8 cellular contexts compared by ENCODE assay signal in genomic region chr10:80472234-80473095, GRCh38. TPM values are rescaled to one million over a fixed set of nuclear protein-coding genes. Genes with fewer than 3 reads are reported as not detected.
DNase-seq lines count a peak whose midpoint lies in the region; ATAC-seq and TF ChIP-seq lines count a peak whose summit lies in the region.

No MANE protein-coding gene starts in this region.

- no peaks in the 10 kb centered on the region for H3K27me3 ChIP-seq in naive thymus-derived CD4-positive, alpha-beta T cell (ENCODE audit: control insufficient read depth in 2 of 2, insufficient read depth in 2 of 2, low read length in 2 of 2)
- no peaks in the 10 kb centered on the region for H3K27me3 ChIP-seq in hepatocyte

- H3K4me3 Mint-ChIP-seq in Calu3 (ENCODE audit: low read depth, unreplicated experiment): no peak overlapping the region
- peak overlapping the region; percentile 69 to 98 (median 84) for H3K4me3 Mint-ChIP-seq in naive thymus-derived CD4-positive, alpha-beta T cell

- H3K27me3 Mint-ChIP-seq in Calu3 (ENCODE audit: unreplicated experiment): no peaks in the 10 kb centered on the region
- H3K27me3 Mint-ChIP-seq in naive thymus-derived CD4-positive, alpha-beta T cell: no peaks in the 10 kb centered on the region

- H4K20me1 ChIP-seq in hepatocyte (ENCODE audit: insufficient read depth, poor library complexity, severe bottlenecking): peaks cover 62% of the 10 kb centered on the region

- H3K27ac Mint-ChIP-seq in Calu3 (ENCODE audit: unreplicated experiment): peak overlapping the region; percentile 50
- H3K27ac Mint-ChIP-seq in naive thymus-derived CD4-positive, alpha-beta T cell: peak overlapping the region; percentile 84 to 99 (median 92)

- BruUV-seq in Calu3 (replicated peaks; lab: Mats Ljungman, UMichigan): no TSS peak

- TF ChIP-seq CTCF in Calu3 (IDR thresholded peaks at IDR 0.05; ENCODE audit: unreplicated experiment) (no peak), hepatocyte (IDR thresholded peaks at IDR 0.05; ENCODE audit: poor library complexity) (no peak)

- intact Hi-C loops in Calu3 (cut with micrococcal nuclease; ENCODE audit: unreplicated experiment): no loop called here
- intact Hi-C loops in naive thymus-derived CD4-positive, alpha-beta T cell (cut with micrococcal nuclease): loop anchor here (1.0 to 2.0 kb wide), 4 partner anchors 7 to 17 kb away; no protein-coding TSS in a partner anchor

- H3K79me2 ChIP-seq in hepatocyte: peaks cover 100% of the 10 kb centered on the region

- peak overlapping the region; percentile 84 for H3K27ac ChIP-seq in naive thymus-derived CD4-positive, alpha-beta T cell (ENCODE audit: low read depth, low read length)
- no peak overlapping the region for H3K27ac ChIP-seq in hepatocyte

- peak; percentile 87 for ATAC-seq in GM19438 (IDR thresholded peaks at IDR 0.05; ENCODE audit: low read depth, unreplicated experiment)
- ATAC-seq in HG03432 (IDR thresholded peaks at IDR 0.05; ENCODE audit: unreplicated experiment): peak; percentile 95
- peak; percentile 75 for ATAC-seq in naive thymus-derived CD4-positive, alpha-beta T cell

- CTCF ChIA-PET in Calu3 (lab: Charles Lee): interaction anchor here (0.5 to 2.6 kb wide), 5 partner anchors 12 to 986 kb away, joined by 3 to 11 read pairs (median 5); no protein-coding TSS in a partner anchor
- CTCF ChIA-PET in naive thymus-derived CD4-positive, alpha-beta T cell (lab: Charles Lee): interaction anchor here (1.3 to 39.2 kb wide), 4 partner anchors 12 to 33 kb away, joined by 3 to 839 read pairs (median 12); no protein-coding TSS in a partner anchor

- peaks cover 74% of the 10 kb centered on the region for H3K4me1 Mint-ChIP-seq in Calu3 (ENCODE audit: low read depth, unreplicated experiment)
- peaks cover 64 to 98% (median 88%) of the 10 kb centered on the region in 7 donors for H3K4me1 Mint-ChIP-seq in naive thymus-derived CD4-positive, alpha-beta T cell

- H3K9me3 Mint-ChIP-seq in Calu3 (ENCODE audit: low read depth, unreplicated experiment): no peaks in the 10 kb centered on the region
- peaks cover 0 to 4% (median 0%) of the 10 kb centered on the region in 11 donors for H3K9me3 Mint-ChIP-seq in naive thymus-derived CD4-positive, alpha-beta T cell

- H3K4me3 ChIP-seq in naive thymus-derived CD4-positive, alpha-beta T cell (ENCODE audit: low read length): peak overlapping the region; percentile 46
- H3K4me3 ChIP-seq in hepatocyte: no peak overlapping the region

- DNase-seq in Calu3 (no peak), amniotic epithelial cell (ENCODE audit: low read depth) (peak; percentile 94), hepatocyte (ENCODE audit: low spot score) (no peak), NCI-H524 (lab: John Stamatoyannopoulos, UW) (no peak), iPS-NIHi11 (ENCODE audit: low spot score) (no peak)
- DNase-seq in naive thymus-derived CD4-positive, alpha-beta T cell: peak in 1 of 9 donors; percentile 47

- no peak overlapping the region for H3K4me2 ChIP-seq in hepatocyte

- POLR2A ChIA-PET in naive thymus-derived CD4-positive, alpha-beta T cell (lab: Charles Lee): interaction anchor here (17.0 to 32.8 kb wide), 3 partner anchors 15 to 28 kb away, joined by 318 to 608 read pairs (median 582); partner anchors contain the start of gene TSPAN14

- H3K9me2 ChIP-seq in hepatocyte (replicated peaks; ENCODE audit: insufficient read depth): no peaks in the 10 kb centered on the region

- peaks cover 0 to 53% (median 0%) of the 10 kb centered on the region in 3 experiments for H3K36me3 ChIP-seq in naive thymus-derived CD4-positive, alpha-beta T cell (ENCODE audit: control insufficient read depth in 2 of 3, insufficient read depth in 3 of 3, low read length in 3 of 3)
- H3K36me3 ChIP-seq in hepatocyte (replicated peaks; ENCODE audit: insufficient read depth, low read depth): no peaks in the 10 kb centered on the region

- H3K36me3 Mint-ChIP-seq in Calu3 (ENCODE audit: insufficient read depth, unreplicated experiment): peaks cover 51% of the 10 kb centered on the region
- peaks cover 4 to 57% (median 28%) of the 10 kb centered on the region in 5 donors for H3K36me3 Mint-ChIP-seq in naive thymus-derived CD4-positive, alpha-beta T cell

- H2AFZ ChIP-seq in hepatocyte: no peak overlapping the region

- 80% methylated on average over 9 of the region's 9 CpGs for WGBS in hepatocyte (ENCODE audit: low lambda C conversion rate, missing lambda C conversion rate)

- H3K4me1 ChIP-seq in naive thymus-derived CD4-positive, alpha-beta T cell (ENCODE audit: control insufficient read depth in 2 of 2, insufficient read depth in 2 of 2, low read length in 2 of 2): peaks cover 79 to 81% of the 10 kb centered on the region in 2 donors
- H3K4me1 ChIP-seq in hepatocyte (ENCODE audit: insufficient read depth): peaks cover 40% of the 10 kb centered on the region

- H3K9me3 ChIP-seq in naive thymus-derived CD4-positive, alpha-beta T cell (ENCODE audit: control insufficient read depth in 2 of 3, low read length in 3 of 3): no peaks in the 10 kb centered on the region
- H3K9me3 ChIP-seq in hepatocyte (ENCODE audit: low read depth): no peaks in the 10 kb centered on the region

RNA-seq across cellular contexts. Expression of gene TSPAN14, which starts 18.4 kb away (rescaled TPM):
- total RNA-seq in Calu3 (2022) (98.6 and 116 TPM in 2 replicates), hepatocyte (55.1 and 65.9 TPM in 2 replicates)
- total RNA-seq in naive thymus-derived CD4-positive, alpha-beta T cell: 100 to 1,000 TPM; 135 to 165 (median 160) TPM
- 100 to 1,000 TPM; 179 to 386 TPM for polyA plus RNA-seq in naive thymus-derived CD4-positive, alpha-beta T cell
- 90.4 and 104 TPM in 2 replicates for polyA plus RNA-seq in hepatocyte
